In the genomic region with DNA sequence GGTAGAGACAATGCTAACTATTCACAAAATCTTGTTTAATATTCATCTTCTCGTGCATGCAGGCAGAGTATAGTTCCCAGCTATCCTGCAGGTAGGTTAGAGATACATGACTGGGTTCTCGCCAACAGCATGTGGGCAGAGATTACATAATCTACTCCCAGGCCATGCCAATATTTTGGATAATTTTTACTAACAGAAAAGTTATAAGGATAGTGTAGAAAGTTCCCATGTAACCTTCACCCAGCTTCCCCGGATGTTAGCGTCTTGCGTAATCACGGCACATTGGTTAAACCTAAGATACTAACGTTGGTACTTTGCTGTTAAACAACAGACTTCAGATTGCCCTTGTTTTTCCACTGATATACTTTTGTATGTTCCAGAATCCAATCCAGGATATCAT, we compare ENCODE assay signal across 36 cellular contexts.
"Had no signal": no experiment of that assay in that cellular context is flagged by ENCODE, and none has a peak within 500 bp of the region (broad histone marks: within the 10 kb centered on the region; RNA-seq: fewer than 3 reads in every experiment).

No MANE protein-coding gene starts in this region.

- H3K4me3 ChIP-seq: adrenal gland, body of pancreas, breast epithelium had no signal

- H3K9me3 Mint-ChIP-seq: activated naive CD4-positive, alpha-beta T cell treated with anti-CD3 and anti-CD28 coated beads, Interleukin-2, amount 50 U/mL, for 24 hours; activated T-cell treated with anti-CD3 and anti-CD28 coated beads, Interleukin-2, amount 50 U/mL, for 24 hours; WTC11 had no signal

- ATAC-seq: activated CD4-positive, alpha-beta T cell treated with anti-CD3 and anti-CD28 coated beads for 36 hours; activated CD4-positive, CD25-positive, alpha-beta regulatory T cell treated with anti-CD3 and anti-CD28 coated beads, Interleukin-2, amount 50 U/mL, for 24 hours; activated CD8-positive, alpha-beta memory T cell treated with anti-CD3 and anti-CD28 coated beads, Interleukin-2, amount 10 ng/mL, durations not matched to agents 7 days and 5 days; activated CD8-positive, alpha-beta T cell treated with anti-CD3 and anti-CD28 coated beads, Interleukin-2, amount 10 ng/mL, durations not matched to agents 7 days and 5 days; body of pancreas; WTC11 had no signal

- FAIRE-seq: astrocyte had no signal

- H3K36me3 Mint-ChIP-seq: activated CD8-positive, alpha-beta memory T cell treated with anti-CD3 and anti-CD28 coated beads, Interleukin-2, amount 10 ng/mL, durations not matched to agents 7 days and 5 days; activated naive CD4-positive, alpha-beta T cell treated with anti-CD3 and anti-CD28 coated beads, Interleukin-2, amount 10 ng/mL, durations not matched to agents 7 days and 5 days; activated naive CD4-positive, alpha-beta T cell treated with anti-CD3 and anti-CD28 coated beads, Interleukin-2, amount 50 U/mL, for 24 hours; activated naive CD8-positive, alpha-beta T cell; WTC11 had no signal

- H3K27ac Mint-ChIP-seq: activated CD4-positive, alpha-beta memory T cell treated with anti-CD3 and anti-CD28 coated beads, Interleukin-2, amount 10 ng/mL, durations not matched to agents 7 days and 5 days; activated CD4-positive, alpha-beta T cell treated with anti-CD3 and anti-CD28 coated beads for 36 hours; activated CD4-positive, alpha-beta T cell treated with anti-CD3 and anti-CD28 coated beads, Interleukin-2, amount 10 ng/mL, durations not matched to agents 7 days and 5 days; activated CD8-positive, alpha-beta memory T cell treated with anti-CD3 and anti-CD28 coated beads, Interleukin-2, amount 10 ng/mL, durations not matched to agents 7 days and 5 days; activated CD8-positive, alpha-beta T cell treated with anti-CD3 and anti-CD28 coated beads, Interleukin-2, amount 10 ng/mL, durations not matched to agents 7 days and 5 days; activated naive CD4-positive, alpha-beta T cell treated with anti-CD3 and anti-CD28 coated beads, Interleukin-2, amount 10 ng/mL, durations not matched to agents 7 days and 5 days; activated naive CD4-positive, alpha-beta T cell treated with anti-CD3 and anti-CD28 coated beads, Interleukin-2, amount 50 U/mL, for 24 hours; activated naive CD8-positive, alpha-beta T cell; activated T-cell treated with anti-CD3 and anti-CD28 coated beads, Interleukin-2, amount 50 U/mL, for 24 hours; activated T-helper 2 cell treated with anti-CD3 and anti-CD28 coated beads, Interferon-gamma antibody, Interleukin-2, Interleukin-4, amounts not matched to agents 10 μg/mL and 5 μg/mL and 100 μg/mL, durations not matched to agents 14 hours and 24 hours and 36 hours; T-helper 1 cell treated with Interleukin-12 subunit alpha and Interleukin-12 subunit beta and Interleukin-4 antibody, amounts not matched to agents 30 μg/mL and 1 μg/mL, for 36 hours; T-helper 2 cell treated with Interferon-gamma antibody and Interleukin-4, amounts not matched to agents 5 μg/mL and 100 μg/mL, for 36 hours; WTC11 had no signal

- H3K9me3 ChIP-seq: adrenal gland, body of pancreas, breast epithelium had no signal

- H3K36me3 ChIP-seq: adrenal gland, brain microvascular endothelial cell, breast epithelium, WERI-Rb-1 had no signal

- DNase-seq: activated CD4-positive, alpha-beta memory T cell treated with anti-CD3 and anti-CD28 coated beads, Interleukin-2, amount 10 ng/mL, durations not matched to agents 7 days and 5 days; activated CD4-positive, alpha-beta T cell treated with anti-CD3 and anti-CD28 coated beads for 1 hour; activated CD4-positive, alpha-beta T cell treated with anti-CD3 and anti-CD28 coated beads for 36 hours; activated CD4-positive, alpha-beta T cell treated with anti-CD3 and anti-CD28 coated beads for 48 hours; activated CD4-positive, alpha-beta T cell treated with anti-CD3 and anti-CD28 coated beads, Interleukin-2, amount 10 ng/mL, durations not matched to agents 7 days and 5 days; activated CD4-positive, alpha-beta T cell treated with anti-CD3 and anti-CD28 coated beads, Interleukin-2, amount 50 U/mL, for 48 hours; activated CD4-positive, CD25-positive, alpha-beta regulatory T cell; activated CD8-positive, alpha-beta memory T cell treated with anti-CD3 and anti-CD28 coated beads for 24 hours; activated CD8-positive, alpha-beta memory T cell treated with anti-CD3 and anti-CD28 coated beads, Interleukin-2, amount 10 ng/mL, durations not matched to agents 7 days and 5 days; activated CD8-positive, alpha-beta memory T cell treated with anti-CD3 and anti-CD28 coated beads, Interleukin-2, amount 50 U/mL, for 48 hours; activated CD8-positive, alpha-beta T cell treated with anti-CD3 and anti-CD28 coated beads, Interleukin-2, amount 10 ng/mL, durations not matched to agents 7 days and 5 days; activated effector memory CD4-positive, alpha-beta T cell treated with Interleukin-2 at 50 U/mL for 16 hours; activated gamma-delta T cell; activated naive CD4-positive, alpha-beta T cell treated with anti-CD3 and anti-CD28 coated beads, Interleukin-2, amount 10 ng/mL, durations not matched to agents 7 days and 5 days; activated naive CD4-positive, alpha-beta T cell treated with Interleukin-2 at 50 U/mL for 16 hours; activated T-cell treated with anti-CD3 and anti-CD28 coated beads, Interleukin-2, amount 50 U/mL, for 24 hours; activated T-cell treated with anti-CD3 and anti-CD28 coated beads, Interleukin-2, amount 50 U/mL, for 48 hours; adrenal gland; amniotic stem cell; aorta; body of pancreas; brain microvascular endothelial cell; central memory CD4-positive, alpha-beta T cell; T-helper 1 cell; T-helper 2 cell; T-helper 9 cell; WERI-Rb-1 had no signal

- H3K27me3 ChIP-seq: adrenal gland, body of pancreas, brain microvascular endothelial cell, breast epithelium had no signal

- H3K4me3 Mint-ChIP-seq: activated CD4-positive, alpha-beta memory T cell treated with anti-CD3 and anti-CD28 coated beads, Interleukin-2, amount 10 ng/mL, durations not matched to agents 7 days and 5 days; activated CD4-positive, alpha-beta T cell treated with anti-CD3 and anti-CD28 coated beads for 36 hours; activated CD4-positive, alpha-beta T cell treated with anti-CD3 and anti-CD28 coated beads, Interleukin-2, amount 10 ng/mL, durations not matched to agents 7 days and 5 days; activated CD8-positive, alpha-beta memory T cell treated with anti-CD3 and anti-CD28 coated beads, Interleukin-2, amount 10 ng/mL, durations not matched to agents 7 days and 5 days; activated CD8-positive, alpha-beta T cell treated with anti-CD3 and anti-CD28 coated beads, Interleukin-2, amount 10 ng/mL, durations not matched to agents 7 days and 5 days; activated naive CD4-positive, alpha-beta T cell treated with anti-CD3 and anti-CD28 coated beads, Interleukin-2, amount 10 ng/mL, durations not matched to agents 7 days and 5 days; activated naive CD4-positive, alpha-beta T cell treated with anti-CD3 and anti-CD28 coated beads, Interleukin-2, amount 50 U/mL, for 24 hours; activated naive CD8-positive, alpha-beta T cell; activated T-cell treated with anti-CD3 and anti-CD28 coated beads, Interleukin-2, amount 50 U/mL, for 24 hours; T-helper 1 cell treated with Interleukin-12 subunit alpha and Interleukin-12 subunit beta and Interleukin-4 antibody, amounts not matched to agents 30 μg/mL and 1 μg/mL, for 36 hours; T-helper 2 cell treated with Interferon-gamma antibody and Interleukin-4, amounts not matched to agents 5 μg/mL and 100 μg/mL, for 36 hours; WTC11 had no signal

- H3K4me1 Mint-ChIP-seq: activated CD4-positive, alpha-beta memory T cell treated with anti-CD3 and anti-CD28 coated beads, Interleukin-2, amount 10 ng/mL, durations not matched to agents 7 days and 5 days; activated CD4-positive, alpha-beta T cell treated with anti-CD3 and anti-CD28 coated beads for 36 hours; activated CD4-positive, alpha-beta T cell treated with anti-CD3 and anti-CD28 coated beads, Interleukin-2, amount 10 ng/mL, durations not matched to agents 7 days and 5 days; activated CD8-positive, alpha-beta memory T cell treated with anti-CD3 and anti-CD28 coated beads, Interleukin-2, amount 10 ng/mL, durations not matched to agents 7 days and 5 days; activated naive CD4-positive, alpha-beta T cell treated with anti-CD3 and anti-CD28 coated beads, Interleukin-2, amount 10 ng/mL, durations not matched to agents 7 days and 5 days; activated naive CD4-positive, alpha-beta T cell treated with anti-CD3 and anti-CD28 coated beads, Interleukin-2, amount 50 U/mL, for 24 hours had no signal

- H3K27ac ChIP-seq: adrenal gland, body of pancreas, brain microvascular endothelial cell, breast epithelium, WERI-Rb-1 had no signal

- H3K27me3 Mint-ChIP-seq: activated CD4-positive, alpha-beta memory T cell treated with anti-CD3 and anti-CD28 coated beads, Interleukin-2, amount 10 ng/mL, durations not matched to agents 7 days and 5 days; activated CD4-positive, alpha-beta T cell treated with anti-CD3 and anti-CD28 coated beads, Interleukin-2, amount 10 ng/mL, durations not matched to agents 7 days and 5 days; activated CD8-positive, alpha-beta memory T cell treated with anti-CD3 and anti-CD28 coated beads, Interleukin-2, amount 10 ng/mL, durations not matched to agents 7 days and 5 days; activated naive CD4-positive, alpha-beta T cell treated with anti-CD3 and anti-CD28 coated beads, Interleukin-2, amount 10 ng/mL, durations not matched to agents 7 days and 5 days; activated naive CD4-positive, alpha-beta T cell treated with anti-CD3 and anti-CD28 coated beads, Interleukin-2, amount 50 U/mL, for 24 hours; activated T-cell treated with anti-CD3 and anti-CD28 coated beads, Interleukin-2, amount 50 U/mL, for 24 hours had no signal

- H3K4me1 ChIP-seq: adrenal gland, body of pancreas, breast epithelium had no signal
